20 cellular contexts compared by ENCODE assay signal in the genomic region with DNA sequence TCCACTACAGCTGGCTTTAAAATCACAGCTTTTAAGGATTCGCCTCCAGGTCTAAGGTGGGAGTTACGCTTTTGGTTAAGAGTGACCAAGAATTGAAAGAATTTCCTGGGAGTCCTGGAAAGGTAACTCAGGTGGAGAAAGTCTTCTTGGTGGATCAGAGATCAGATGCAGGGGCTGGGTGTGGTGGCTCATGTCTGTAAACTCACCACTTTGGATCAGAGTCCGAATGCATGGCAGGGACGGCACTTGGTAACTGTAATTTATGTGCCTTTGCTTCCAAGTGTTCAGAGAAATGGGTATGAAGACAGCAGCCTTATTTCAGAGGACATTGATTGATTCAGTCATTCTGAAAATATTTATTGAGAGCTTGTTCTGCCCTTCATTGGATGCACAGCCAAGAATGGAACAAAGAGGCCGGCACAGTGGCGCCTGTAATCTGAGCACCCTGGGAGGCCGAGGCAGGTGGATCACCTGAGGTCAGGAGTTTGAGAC.
"Had no signal": no experiment of that assay in that cellular context is flagged by ENCODE, and none has a peak within 500 bp of the region (broad histone marks: within the 10 kb centered on the region; RNA-seq: fewer than 3 reads in every experiment).

No MANE protein-coding gene starts in this region.

- H3K36me3 ChIP-seq: pancreas, tibial nerve had no signal

- H3K4me2 ChIP-seq: hepatocyte had no signal

- H3K4me3 ChIP-seq: coronary artery, hepatocyte, lung, pancreas, testis, tibial nerve had no signal

- H3K4me1 Mint-ChIP-seq: stimulated activated naive CD8-positive, alpha-beta T cell treated with anti-CD3 and anti-CD28 coated beads, Interleukin-15, amount 100 ng/mL, for 72 hours had no signal

- H3K4me3 Mint-ChIP-seq: naive thymus-derived CD8-positive, alpha-beta T cell; neural crest cell; stimulated activated naive B cell treated with anti-CD40 and anti-IgM and Interleukin-4, amounts not matched to agents 10 μg/mL and 1 μg/mL and 100 μg/mL, for 72 hours; stimulated activated naive CD8-positive, alpha-beta T cell treated with anti-CD3 and anti-CD28 coated beads, Interleukin-15, amount 100 ng/mL, for 72 hours had no signal

- H3K36me3 Mint-ChIP-seq: naive thymus-derived CD8-positive, alpha-beta T cell; stimulated activated naive B cell treated with anti-CD40 and anti-IgM and Interleukin-4, amounts not matched to agents 10 μg/mL and 1 μg/mL and 100 μg/mL, for 72 hours had no signal

- DNase-seq: effector CD4-positive, alpha-beta T cell; foreskin melanocyte; kidney; left cardiac atrium; left ventricle myocardium superior; mesenchymal stem cell; naive thymus-derived CD8-positive, alpha-beta T cell; nucleus accumbens; pancreas; right cardiac atrium; stimulated activated CD4-positive, alpha-beta T cell treated with anti-CD3 and anti-CD28 coated beads, Interleukin-4, amount 100 ng/mL, for 1 hour; stimulated activated naive B cell treated with anti-CD40 and anti-IgM and Interleukin-4, amounts not matched to agents 10 μg/mL and 1 μg/mL and 100 μg/mL, for 72 hours; stimulated activated naive CD8-positive, alpha-beta T cell treated with anti-CD3 and anti-CD28 coated beads, Interleukin-15, amount 100 ng/mL, for 72 hours; testis had no signal

- H3K27me3 Mint-ChIP-seq: naive thymus-derived CD8-positive, alpha-beta T cell; stimulated activated naive B cell treated with anti-CD40 and anti-IgM and Interleukin-4, amounts not matched to agents 10 μg/mL and 1 μg/mL and 100 μg/mL, for 72 hours; stimulated activated naive CD8-positive, alpha-beta T cell treated with anti-CD3 and anti-CD28 coated beads, Interleukin-15, amount 100 ng/mL, for 72 hours had no signal

- H3K4me1 ChIP-seq: pancreas, testis, tibial nerve had no signal

- H3K27me3 ChIP-seq: hepatocyte, pancreas, testis, tibial nerve had no signal

- FAIRE-seq: kidney, pancreas had no signal

- H3K27ac Mint-ChIP-seq: naive thymus-derived CD8-positive, alpha-beta T cell; progenitor cell of endocrine pancreas; stimulated activated naive B cell treated with anti-CD40 and anti-IgM and Interleukin-4, amounts not matched to agents 10 μg/mL and 1 μg/mL and 100 μg/mL, for 72 hours; stimulated activated naive CD8-positive, alpha-beta T cell treated with anti-CD3 and anti-CD28 coated beads, Interleukin-15, amount 100 ng/mL, for 72 hours had no signal

- H3K9me3 ChIP-seq: pancreas, testis, tibial nerve had no signal

- H3K27ac ChIP-seq: coronary artery, hepatocyte, pancreas, testis, tibial nerve had no signal

- H3K79me2 ChIP-seq: hepatocyte had no signal

- H3K9me3 Mint-ChIP-seq: naive thymus-derived CD8-positive, alpha-beta T cell; neural crest cell; stimulated activated naive B cell treated with anti-CD40 and anti-IgM and Interleukin-4, amounts not matched to agents 10 μg/mL and 1 μg/mL and 100 μg/mL, for 72 hours; stimulated activated naive CD8-positive, alpha-beta T cell treated with anti-CD3 and anti-CD28 coated beads, Interleukin-15, amount 100 ng/mL, for 72 hours had no signal

- H2AFZ ChIP-seq: hepatocyte had no signal

- ATAC-seq: left cardiac atrium; left ventricle myocardium superior; naive thymus-derived CD8-positive, alpha-beta T cell; pancreas; right cardiac atrium; stimulated activated naive B cell treated with anti-CD40 and anti-IgM and Interleukin-4, amounts not matched to agents 10 μg/mL and 1 μg/mL and 100 μg/mL, for 72 hours; stimulated activated naive CD8-positive, alpha-beta T cell treated with anti-CD3 and anti-CD28 coated beads, Interleukin-15, amount 100 ng/mL, for 72 hours had no signal
